In genomic region chr20:46400828-46401477, GRCh38 we compare ENCODE assay signal across 8 cellular contexts. TPM values are rescaled to one million over a fixed set of nuclear protein-coding genes. Genes with fewer than 3 reads are reported as not detected.
DNase-seq lines count a peak whose midpoint lies in the region; ATAC-seq and TF ChIP-seq lines count a peak whose summit lies in the region.

No MANE protein-coding gene starts in this region.

- WGBS in GM23248 (ENCODE audit: low coverage in 1 of 2, low lambda C conversion rate in 2 of 2, missing lambda C conversion rate in 2 of 2), 2 experiments: 2 to 5% methylated on average over 6 of the region's 6 CpGs

- H2AFZ ChIP-seq in GM23248: peak overlapping the region; percentile 55

- DNase-seq in GM23248 (peak; percentile 74), T-helper 1 cell (peak in 3 of 5 donors; percentile 15 to 82 (median 18)), osteocyte (ENCODE audit: extremely low spot score, unreplicated experiment) (no peak), putamen (ENCODE audit: low spot score) (no peak), COLO829 (ENCODE audit: low spot score) (no peak), NCI-H2196 (lab: John Stamatoyannopoulos, UW; ENCODE audit: unreplicated experiment) (no peak), BE2C (no peak)
- DNase-seq in effector memory CD8-positive, alpha-beta T cell: peak; percentile 35 to 47 (median 38)

- H3K9me3 ChIP-seq in GM23248 (ENCODE audit: low read depth) (no peaks in the 10 kb centered on the region), BE2C (no peaks in the 10 kb centered on the region)

- peak overlapping the region; percentile 69 for H3K9ac ChIP-seq in GM23248

- H3K4me3 ChIP-seq in GM23248 (peak overlapping the region; percentile 62), BE2C (ENCODE audit: low read depth, low read length) (no peak overlapping the region)

- peak overlapping the region; percentile 89 for H3K4me2 ChIP-seq in GM23248 (ENCODE audit: unreplicated experiment)

- in situ Hi-C loops in GM23248 (cut with MboI): no loop called here

- peaks cover 59 to 66% of the 10 kb centered on the region in 2 donors for H3K4me1 Mint-ChIP-seq in effector memory CD8-positive, alpha-beta T cell (ENCODE audit: low read depth in 2 of 2)
- peaks cover 46% of the 10 kb centered on the region for H3K4me1 Mint-ChIP-seq in osteocyte (ENCODE audit: unreplicated experiment)

- no peaks in the 10 kb centered on the region for H4K20me1 ChIP-seq in GM23248 (ENCODE audit: insufficient read depth)

- peak overlapping the region; percentile 89 to 90 for H3K27ac Mint-ChIP-seq in effector memory CD8-positive, alpha-beta T cell
- peak overlapping the region; percentile 93 for H3K27ac Mint-ChIP-seq in osteocyte (ENCODE audit: unreplicated experiment)

- no peaks in the 10 kb centered on the region for H3K27me3 Mint-ChIP-seq in effector memory CD8-positive, alpha-beta T cell
- H3K27me3 Mint-ChIP-seq in osteocyte (ENCODE audit: unreplicated experiment): no peaks in the 10 kb centered on the region

- H3F3A ChIP-seq in GM23248 (ENCODE audit: insufficient read depth): peaks cover 44% of the 10 kb centered on the region

- no peak for TF ChIP-seq CTCF in osteocyte (IDR thresholded peaks at IDR 0.05)
- no peak for TF ChIP-seq CTCF in BE2C (IDR thresholded peaks at IDR 0.05; ENCODE audit: low read depth, low read length)

- H3K36me3 Mint-ChIP-seq in effector memory CD8-positive, alpha-beta T cell (ENCODE audit: insufficient read depth): peaks cover 19% of the 10 kb centered on the region
- peaks cover 6% of the 10 kb centered on the region for H3K36me3 Mint-ChIP-seq in osteocyte (ENCODE audit: unreplicated experiment)

- H3K27me3 ChIP-seq in GM23248 (replicated peaks; ENCODE audit: insufficient read depth): no peaks in the 10 kb centered on the region
- no peaks in the 10 kb centered on the region for H3K27me3 ChIP-seq in BE2C

- peaks cover 49% of the 10 kb centered on the region for H3K4me1 ChIP-seq in GM23248 (ENCODE audit: insufficient read depth)
- no peaks in the 10 kb centered on the region for H3K4me1 ChIP-seq in BE2C

- no peaks in the 10 kb centered on the region for H3K9me2 ChIP-seq in GM23248 (ENCODE audit: insufficient read depth)

- peaks cover 88% of the 10 kb centered on the region for H3K79me2 ChIP-seq in GM23248 (ENCODE audit: insufficient read depth)

- H3K27ac ChIP-seq in GM23248: peak overlapping the region; percentile 84

- ATAC-seq in effector memory CD8-positive, alpha-beta T cell (replicated peaks): peak; percentile 81

- H3K4me3 Mint-ChIP-seq in effector memory CD8-positive, alpha-beta T cell: peak overlapping the region; percentile 81 to 86
- peak overlapping the region; percentile 41 for H3K4me3 Mint-ChIP-seq in osteocyte (ENCODE audit: unreplicated experiment)

- H3K9me3 Mint-ChIP-seq in effector memory CD8-positive, alpha-beta T cell: no peaks in the 10 kb centered on the region
- H3K9me3 Mint-ChIP-seq in osteocyte (ENCODE audit: unreplicated experiment): no peaks in the 10 kb centered on the region

- H3K36me3 ChIP-seq in GM23248 (ENCODE audit: low read depth) (no peaks in the 10 kb centered on the region), BE2C (no peaks in the 10 kb centered on the region)

RNA-seq across cellular contexts. Expression of gene ELMO2, which starts 5.5 kb away (rescaled TPM):
- total RNA-seq in GM23248 (2014; rRNA removed; shearing (Covaris generic)): 51.1 and 57.9 TPM in 2 replicates
- polyA plus RNA-seq in GM23248 (2016; fragmentation: Nextera tagmentation; extraction: Ambion mirVana): 38.4 and 41.5 TPM in 2 replicates
- total RNA-seq in osteocyte: 48.8 and 57.8 TPM in 2 replicates
- 29.6 TPM for polyA plus RNA-seq in BE2C (2012; ENCODE audit: insufficient read depth, insufficient read length, low read depth)

Comparison
In these comparisons a context has a peak if more than half of its experiments do, and no peak if none do; other contexts are left out.
1. DNase-seq: peak in GM23248 (single experiment), T-helper 1 cell (3 of 5) and effector memory CD8-positive, alpha-beta T cell (3 of 3); none in osteocyte (single experiment), putamen (single experiment), COLO829 (single experiment), NCI-H2196 (single experiment) and BE2C (single experiment).